ENCODE assay signal across 24 cellular contexts in the genomic region with DNA sequence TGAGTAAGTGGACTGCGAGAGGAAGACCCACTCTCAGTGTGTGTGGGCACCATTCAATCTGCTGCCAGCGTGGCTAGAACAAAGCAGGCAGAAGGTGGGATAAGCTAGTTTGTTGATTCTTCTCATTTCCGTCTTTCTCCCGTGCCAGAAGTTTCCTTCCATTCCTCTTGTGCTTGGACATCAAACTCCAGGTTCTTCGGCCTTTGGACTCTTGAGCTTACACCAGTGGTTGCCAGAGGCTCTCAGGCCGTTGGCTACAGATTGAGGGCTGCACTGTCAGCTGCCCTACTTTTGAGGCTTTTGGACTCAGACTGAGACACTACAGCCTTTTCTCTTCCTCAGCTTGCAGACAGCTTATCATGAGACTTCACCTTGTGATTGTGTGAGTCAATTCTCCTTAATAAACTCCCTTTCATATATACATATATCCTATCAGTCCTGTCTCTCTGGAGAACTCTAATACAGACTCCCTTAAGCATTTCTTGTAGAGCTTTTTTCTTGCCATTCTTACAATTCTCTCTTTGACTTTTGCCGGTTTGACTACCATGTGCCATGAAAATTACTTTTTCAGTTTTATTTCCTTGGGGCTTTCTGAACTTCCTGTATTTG.
"Had no signal": no experiment of that assay in that cellular context is flagged by ENCODE, and none has a peak within 500 bp of the region (broad histone marks: within the 10 kb centered on the region; RNA-seq: fewer than 3 reads in every experiment).

No MANE protein-coding gene starts in this region.

- H3K27me3 ChIP-seq: adrenal gland had no signal

- H3K4me1 ChIP-seq: adrenal gland had no signal

- DNase-seq: activated CD4-positive, alpha-beta T cell treated with anti-CD3 and anti-CD28 coated beads for 36 hours; activated CD4-positive, alpha-beta T cell treated with anti-CD3 and anti-CD28 coated beads, Interleukin-2, amount 50 U/mL, for 1 hour; activated CD8-positive, alpha-beta memory T cell treated with anti-CD3 and anti-CD28 coated beads, Interleukin-2, amount 50 U/mL, for 4 hours; activated CD8-positive, alpha-beta T cell treated with anti-CD3 and anti-CD28 coated beads for 36 hours; activated naive CD4-positive, alpha-beta T cell treated with anti-CD3 and anti-CD28 coated beads, Interleukin-2, amount 50 U/mL, for 16 hours; activated naive CD8-positive, alpha-beta T cell treated with anti-CD3 and anti-CD28 coated beads, Interleukin-2, amount 10 ng/mL, durations not matched to agents 7 days and 5 days; activated T-cell treated with anti-CD3 and anti-CD28 coated beads, Interleukin-2, amount 50 U/mL, for 1 hour; adrenal gland; anterior cingulate cortex; cerebellar nuclear complex; KG1; NCI-H1092 treated with DMSO at 0.1 percent for 48 hours; NCI-H1436; NCI-H187; NCI-H2081; NCI-H446; NCI-H524; PC-3; SIG-M5; T-cell; T-helper 2 cell; T1000; WERI-Rb-1 had no signal

- H3K4me3 ChIP-seq: adrenal gland, SK-N-MC had no signal

- H3K27ac ChIP-seq: adrenal gland, SK-N-MC, WERI-Rb-1 had no signal

- H3K36me3 ChIP-seq: adrenal gland, WERI-Rb-1 had no signal

- ATAC-seq: activated CD4-positive, alpha-beta T cell treated with anti-CD3 and anti-CD28 coated beads for 36 hours; activated CD8-positive, alpha-beta T cell treated with anti-CD3 and anti-CD28 coated beads for 36 hours; PC-3; T-cell had no signal

- H3K9me3 ChIP-seq: adrenal gland had no signal
